In genomic region chr20:11229772-11230171, GRCh38 we compare ENCODE assay signal across 3 cellular contexts.
TF ChIP-seq lines count a peak whose summit lies in the region.

No MANE protein-coding gene starts in this region.

TF ChIP-seq in A549, 52 proteins besides CTCF, POLR2A, EP300 and RAD21 (continued from another document):
- TF ChIP-seq MAFK (IDR thresholded peaks at IDR 0.05; ENCODE audit: partially characterized antibody), result no peak
- TF ChIP-seq ZC3H11A (IDR thresholded peaks at IDR 0.05), result no peak
- TF ChIP-seq KDM5A (IDR thresholded peaks at IDR 0.05), result no peak
- 0 out of 2 replicates have a peak, but pooled peaks have one; percentile 24 for TF ChIP-seq GATA3 (IDR thresholded peaks at IDR 0.05; ENCODE audit: borderline replicate concordance)
- 0 out of 4 replicates have a peak, but pooled peaks of 1 of the 2 experiments have one; percentile 25 for TF ChIP-seq CEBPB (IDR thresholded peaks at IDR 0.05)
- no peak for TF ChIP-seq TFCP2L1 (CRISPR knock-in tag; IDR thresholded peaks at IDR 0.05)
- TF ChIP-seq MAX (IDR thresholded peaks at IDR 0.05), result peak; percentile 36; the same call in 1 of the 2 replicates
- no peak for TF ChIP-seq HDAC2 (IDR thresholded peaks at IDR 0.05)
- TF ChIP-seq RFX5 (IDR thresholded peaks at IDR 0.05), result no peak
- TF ChIP-seq HEYL (CRISPR knock-in tag; IDR thresholded peaks at IDR 0.05), result no peak
- TF ChIP-seq FOSL2 (IDR thresholded peaks at IDR 0.05), result no peak
- 0 out of 2 replicates have a peak, but pooled peaks have one; percentile 38 for TF ChIP-seq FOSL2 (CRISPR knock-in tag; IDR thresholded peaks at IDR 0.05)
- no peak for TF ChIP-seq PBX3 (IDR thresholded peaks at IDR 0.05)
- no peak for TF ChIP-seq ZNF302 (CRISPR knock-in tag; IDR thresholded peaks at IDR 0.05)
- no peak for TF ChIP-seq ZFP36 (IDR thresholded peaks at IDR 0.05; ENCODE audit: borderline replicate concordance, partially characterized antibody)
- no peak for TF ChIP-seq EHF (CRISPR knock-in tag; IDR thresholded peaks at IDR 0.05)
- no peak for TF ChIP-seq MYC (IDR thresholded peaks at IDR 0.05; ENCODE audit: borderline replicate concordance, low read length)
- TF ChIP-seq USF2 (IDR thresholded peaks at IDR 0.05), result no peak
TF ChIP-seq in A549: peak in this region for 4.

TF ChIP-seq in GM12878, 131 proteins besides CTCF, POLR2A, EP300 and RAD21 (continues in another document):
- 0 out of 2 replicates have a peak, but pooled peaks have one; percentile 30 for TF ChIP-seq GATAD2B (conservative IDR thresholded peaks at IDR 0.05; ENCODE audit: low read depth)
- no peak for TF ChIP-seq KLF5 (IDR thresholded peaks at IDR 0.05; ENCODE audit: partially characterized antibody)
- no peak for TF ChIP-seq FOXM1 (IDR thresholded peaks at IDR 0.05; ENCODE audit: low read depth, low read length)
- TF ChIP-seq SP1 (IDR thresholded peaks at IDR 0.05; ENCODE audit: low read depth, low read length), result no peak
- TF ChIP-seq PRDM15 (CRISPR knock-in tag; IDR thresholded peaks at IDR 0.05), result no peak
- TF ChIP-seq CHD2 (IDR thresholded peaks at IDR 0.05; ENCODE audit: borderline replicate concordance, low read depth, low read length), result no peak
- no peak for TF ChIP-seq CEBPB (IDR thresholded peaks at IDR 0.05; ENCODE audit: borderline replicate concordance in 1 of 2, low read depth in 2 of 2, low read length in 2 of 2)
- no peak for TF ChIP-seq SIN3A (IDR thresholded peaks at IDR 0.05; ENCODE audit: low read depth, low read length)
- TF ChIP-seq MXI1 (IDR thresholded peaks at IDR 0.05; ENCODE audit: low read depth, low read length), result no peak
- TF ChIP-seq HDAC2 (IDR thresholded peaks at IDR 0.05), result no peak
- no peak for TF ChIP-seq ZNF384 (IDR thresholded peaks at IDR 0.05; ENCODE audit: borderline replicate concordance, low read depth, low read length)
- TF ChIP-seq DPF2 (IDR thresholded peaks at IDR 0.05), result peak; percentile 23; the same call in 1 of the 2 replicates
- no peak for TF ChIP-seq SREBF2 (IDR thresholded peaks at IDR 0.05; ENCODE audit: low read length)
- no peak for TF ChIP-seq MEF2A (IDR thresholded peaks at IDR 0.05; ENCODE audit: insufficient read depth, low read depth, low read length)
- no peak for TF ChIP-seq ZBED1 (IDR thresholded peaks at IDR 0.05; ENCODE audit: borderline replicate concordance)
- TF ChIP-seq SMARCA5 (IDR thresholded peaks at IDR 0.05), result no peak
- TF ChIP-seq ZBTB33 (IDR thresholded peaks at IDR 0.05), result no peak
- TF ChIP-seq TAF1 (IDR thresholded peaks at IDR 0.05; ENCODE audit: borderline replicate concordance, low read depth, low read length), result no peak
- TF ChIP-seq TARDBP (IDR thresholded peaks at IDR 0.05; ENCODE audit: borderline replicate concordance), result no peak
- 0 out of 2 replicates have a peak, but pooled peaks have one; percentile 16 for TF ChIP-seq IRF4 (IDR thresholded peaks at IDR 0.05; ENCODE audit: low read depth, low read length)
- TF ChIP-seq HSF1 (IDR thresholded peaks at IDR 0.05; ENCODE audit: low read depth, low read length), result no peak
- no peak for TF ChIP-seq STAT1 (conservative IDR thresholded peaks at IDR 0.05)
- no peak for TF ChIP-seq RB1 (IDR thresholded peaks at IDR 0.05; ENCODE audit: borderline replicate concordance)
- TF ChIP-seq CREM (IDR thresholded peaks at IDR 0.05; ENCODE audit: low read depth), result peak; percentile 48; the same call in 1 of the 2 replicates
- TF ChIP-seq RCOR1 (conservative IDR thresholded peaks at IDR 0.05; ENCODE audit: low read depth, low read length), result no peak
- no peak for TF ChIP-seq MYB (IDR thresholded peaks at IDR 0.05; ENCODE audit: borderline replicate concordance, low read depth, low read length)
- no peak for TF ChIP-seq POLR2AphosphoS2 (IDR thresholded peaks at IDR 0.05; ENCODE audit: low read depth, low read length)

TF ChIP-seq in HepG2, 621 proteins besides CTCF, POLR2A, EP300 and RAD21:
- TF ChIP-seq ZNF362 (CRISPR knock-in tag; IDR thresholded peaks at IDR 0.05; ENCODE audit: borderline replicate concordance) (no peak), NFRKB (IDR thresholded peaks at IDR 0.05) (no peak), ZNF841 (CRISPR knock-in tag; IDR thresholded peaks at IDR 0.05; ENCODE audit: borderline replicate concordance) (no peak), FOXK2 (IDR thresholded peaks at IDR 0.05) (no peak), ATF7 (IDR thresholded peaks at IDR 0.05) (peak; percentile 91), ATF7 (CRISPR knock-in tag; IDR thresholded peaks at IDR 0.05) (no peak), CBFB (CRISPR knock-in tag; IDR thresholded peaks at IDR 0.05) (no peak), HMG20B (CRISPR knock-in tag; conservative IDR thresholded peaks at IDR 0.05) (no peak), ZFP36L1 (CRISPR knock-in tag; IDR thresholded peaks at IDR 0.05) (no peak), ZNF484 (CRISPR knock-in tag; IDR thresholded peaks at IDR 0.05; ENCODE audit: borderline replicate concordance, low read depth) (no peak), FOXC1 (CRISPR knock-in tag; IDR thresholded peaks at IDR 0.05; ENCODE audit: borderline replicate concordance) (no peak), CREB1 (IDR thresholded peaks at IDR 0.05) (peak; percentile 97), CREB1 (CRISPR knock-in tag; IDR thresholded peaks at IDR 0.05) (no peak), TAF15 (IDR thresholded peaks at IDR 0.05; ENCODE audit: low read depth, low read length, poor library complexity, severe bottlenecking) (no peak), RXRA (CRISPR knock-in tag; IDR thresholded peaks at IDR 0.05) (no peak), ZUFSP (CRISPR knock-in tag; IDR thresholded peaks at IDR 0.05; ENCODE audit: borderline replicate concordance) (no peak), ZNF430 (CRISPR knock-in tag; IDR thresholded peaks at IDR 0.05) (no peak), NFE2 (CRISPR knock-in tag; IDR thresholded peaks at IDR 0.05) (no peak), NFE2L1 (CRISPR knock-in tag; IDR thresholded peaks at IDR 0.05; ENCODE audit: borderline replicate concordance) (no peak), ZNF3 (CRISPR knock-in tag; IDR thresholded peaks at IDR 0.05) (no peak)
